Comparison of ENCODE assay signal across 16 cellular contexts in genomic region chr5:127865273-127865672, GRCh38.
DNase-seq lines count a peak whose midpoint lies in the region; ATAC-seq and TF ChIP-seq lines count a peak whose summit lies in the region.
"Had no signal": no experiment of that assay in that cellular context is flagged by ENCODE, and none has a peak within 500 bp of the region (broad histone marks: within the 10 kb centered on the region; RNA-seq: fewer than 3 reads in every experiment).

No MANE protein-coding gene starts in this region.

- no peak for DNase-seq in activated naive CD4-positive, alpha-beta T cell (lab: John Stamatoyannopoulos, UW)
- DNase-seq in brain microvascular endothelial cell (no peak), type B pancreatic cell (ENCODE audit: extremely low spot score, unreplicated experiment) (no peak), NCI-H2227 treated with DMSO at 0.1 percent for 48 hours (lab: John Stamatoyannopoulos, UW) (no peak), A172 (ENCODE audit: low spot score) (no peak)
- DNase-seq in activated naive CD8-positive, alpha-beta T cell treated with anti-CD3 and anti-CD28 coated beads for 36 hours: no peak
- DNase-seq: activated CD8-positive, alpha-beta T cell treated with anti-CD3 and anti-CD28 coated beads for 36 hours; activated effector memory CD4-positive, alpha-beta T cell treated with Interleukin-2 at 50 U/mL for 16 hours; mesendoderm; NCI-H1048; T-helper 9 cell had no signal

- no peaks in the 10 kb centered on the region for H3K36me3 ChIP-seq in brain microvascular endothelial cell (replicated peaks)
- H3K36me3 ChIP-seq: cardiac muscle cell had no signal

- H3K9me3 Mint-ChIP-seq in activated naive CD4-positive, alpha-beta T cell treated with anti-CD3 and anti-CD28 coated beads, Interleukin-2, amount 50 U/mL, for 24 hours: no peaks in the 10 kb centered on the region
- no peaks in the 10 kb centered on the region for H3K9me3 Mint-ChIP-seq in type B pancreatic cell
- H3K9me3 Mint-ChIP-seq in activated naive CD8-positive, alpha-beta T cell treated with anti-CD3 and anti-CD28 coated beads for 36 hours: no peaks in the 10 kb centered on the region
- H3K9me3 Mint-ChIP-seq: activated CD8-positive, alpha-beta T cell treated with anti-CD3 and anti-CD28 coated beads for 36 hours had no signal

- ATAC-seq in HG02759 (IDR thresholded peaks at IDR 0.05; ENCODE audit: unreplicated experiment): peak; percentile 49
- ATAC-seq: activated CD8-positive, alpha-beta T cell treated with anti-CD3 and anti-CD28 coated beads for 36 hours; Right ventricle myocardium inferior had no signal

- H3K4me1 Mint-ChIP-seq in activated naive CD4-positive, alpha-beta T cell treated with anti-CD3 and anti-CD28 coated beads, Interleukin-2, amount 50 U/mL, for 24 hours: no peaks in the 10 kb centered on the region
- H3K4me1 Mint-ChIP-seq in type B pancreatic cell (ENCODE audit: unreplicated experiment): peaks cover 9% of the 10 kb centered on the region
- H3K4me1 Mint-ChIP-seq in activated naive CD8-positive, alpha-beta T cell treated with anti-CD3 and anti-CD28 coated beads for 36 hours: peaks cover 5% of the 10 kb centered on the region

- TF ChIP-seq CTCF in brain microvascular endothelial cell (IDR thresholded peaks at IDR 0.05; ENCODE audit: low read depth, low read length, missing control alignments): peak; percentile 25
- peak; percentile 40 for TF ChIP-seq CTCF in type B pancreatic cell (conservative IDR thresholded peaks at IDR 0.05)

- in situ Hi-C loops in brain microvascular endothelial cell (cut with HindIII; ENCODE audit: low pct_ligation_motif_present, low sequenced_read_pairs): no loop called here

- no peaks in the 10 kb centered on the region for H3K36me3 Mint-ChIP-seq in activated naive CD4-positive, alpha-beta T cell treated with anti-CD3 and anti-CD28 coated beads, Interleukin-2, amount 50 U/mL, for 24 hours
- H3K36me3 Mint-ChIP-seq in type B pancreatic cell: no peaks in the 10 kb centered on the region
- H3K36me3 Mint-ChIP-seq in activated naive CD8-positive, alpha-beta T cell treated with anti-CD3 and anti-CD28 coated beads for 36 hours: no peaks in the 10 kb centered on the region

- H3K27me3 Mint-ChIP-seq in activated naive CD4-positive, alpha-beta T cell treated with anti-CD3 and anti-CD28 coated beads, Interleukin-2, amount 50 U/mL, for 24 hours: peaks cover 4% of the 10 kb centered on the region
- no peaks in the 10 kb centered on the region for H3K27me3 Mint-ChIP-seq in type B pancreatic cell
- peaks cover 3% of the 10 kb centered on the region for H3K27me3 Mint-ChIP-seq in activated naive CD8-positive, alpha-beta T cell treated with anti-CD3 and anti-CD28 coated beads for 36 hours
- H3K27me3 Mint-ChIP-seq: activated CD8-positive, alpha-beta T cell treated with anti-CD3 and anti-CD28 coated beads for 36 hours had no signal

- no peak overlapping the region for H3K4me3 Mint-ChIP-seq in activated naive CD4-positive, alpha-beta T cell treated with anti-CD3 and anti-CD28 coated beads, Interleukin-2, amount 50 U/mL, for 24 hours
- no peak overlapping the region for H3K4me3 Mint-ChIP-seq in type B pancreatic cell
- no peak overlapping the region for H3K4me3 Mint-ChIP-seq in activated naive CD8-positive, alpha-beta T cell treated with anti-CD3 and anti-CD28 coated beads for 36 hours
- H3K4me3 Mint-ChIP-seq: activated CD8-positive, alpha-beta T cell treated with anti-CD3 and anti-CD28 coated beads for 36 hours had no signal

- H3K27ac Mint-ChIP-seq in activated naive CD4-positive, alpha-beta T cell treated with anti-CD3 and anti-CD28 coated beads, Interleukin-2, amount 50 U/mL, for 24 hours: peak overlapping the region; percentile 6
- no peak overlapping the region for H3K27ac Mint-ChIP-seq in type B pancreatic cell
- H3K27ac Mint-ChIP-seq in activated naive CD8-positive, alpha-beta T cell treated with anti-CD3 and anti-CD28 coated beads for 36 hours: no peak overlapping the region
- H3K27ac Mint-ChIP-seq: activated CD8-positive, alpha-beta T cell treated with anti-CD3 and anti-CD28 coated beads for 36 hours had no signal

- H3K27ac ChIP-seq in brain microvascular endothelial cell: no peak overlapping the region
- H3K27ac ChIP-seq: cardiac muscle cell, parathyroid adenoma had no signal

- no peak overlapping the region for H3K4me3 ChIP-seq in brain microvascular endothelial cell (ENCODE audit: low read depth, low read length)
- H3K4me3 ChIP-seq: cardiac muscle cell had no signal

- no peaks in the 10 kb centered on the region for H3K27me3 ChIP-seq in brain microvascular endothelial cell (replicated peaks)
- H3K27me3 ChIP-seq: cardiac muscle cell had no signal
